19 cellular contexts compared by ENCODE assay signal in the genomic region with DNA sequence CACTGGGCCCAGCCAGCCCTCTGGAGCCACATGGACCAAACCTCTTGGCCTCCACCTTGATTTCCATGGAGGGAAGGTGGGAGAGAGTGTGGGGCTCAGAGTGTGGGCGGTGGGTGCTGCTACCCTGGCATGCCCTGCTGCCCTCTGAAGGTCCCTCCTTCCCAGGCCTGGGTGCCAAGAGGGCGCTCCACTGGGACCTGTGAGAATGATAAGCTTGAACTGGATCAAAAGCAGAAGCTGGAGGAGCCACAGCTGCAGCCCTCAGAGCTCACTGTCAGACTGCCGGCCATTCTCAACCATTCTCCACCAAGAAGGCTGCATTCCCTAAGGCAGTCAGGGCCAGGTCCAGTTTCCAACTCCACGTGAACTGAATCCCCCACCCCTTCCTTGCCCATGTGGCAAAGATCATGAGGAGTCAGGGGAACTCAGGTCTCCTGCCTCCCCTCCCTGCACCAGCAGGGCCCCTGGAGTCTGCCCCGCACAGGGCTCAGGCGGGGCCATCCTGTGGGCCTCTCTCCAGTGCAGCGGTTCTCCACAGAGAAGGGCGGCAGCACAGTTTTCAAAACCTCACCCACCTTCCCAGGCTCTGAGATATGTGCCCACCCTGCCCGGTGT. TPM values are rescaled to one million over a fixed set of nuclear protein-coding genes. Genes with fewer than 3 reads are reported as not detected.
A peak's percentile ranks its signal among the peaks of the same experiment; 100 is the strongest.
DNase-seq lines count a peak whose midpoint lies in the region; ATAC-seq and TF ChIP-seq lines count a peak whose summit lies in the region.
"Had no signal": no experiment of that assay in that cellular context is flagged by ENCODE, and none has a peak within 500 bp of the region (broad histone marks: within the 10 kb centered on the region; RNA-seq: fewer than 3 reads in every experiment).

No MANE protein-coding gene starts in this region.

- peak overlapping the region; percentile 33 for H3K27ac Mint-ChIP-seq in glutamatergic neuron (ENCODE audit: unreplicated experiment)
- H3K27ac Mint-ChIP-seq in CD4-positive, alpha-beta T cell: no peak overlapping the region
- H3K27ac Mint-ChIP-seq in CD4-positive, alpha-beta memory T cell: no peak overlapping the region
- H3K27ac Mint-ChIP-seq: activated naive CD4-positive, alpha-beta T cell treated with anti-CD3 and anti-CD28 coated beads, Interleukin-2, amount 10 ng/mL, durations not matched to agents 7 days and 5 days; B cell; T-cell had no signal

- H3K9me3 ChIP-seq in adipocyte (ENCODE audit: control insufficient read depth, low read length): no peaks in the 10 kb centered on the region
- H3K9me3 ChIP-seq in neuronal stem cell (replicated peaks in 1 of 2; ENCODE audit: control insufficient read depth in 2 of 2, insufficient read depth in 1 of 2, low read depth in 1 of 2, low read length in 2 of 2): no peaks in the 10 kb centered on the region
- H3K9me3 ChIP-seq in thyroid gland: no peaks in the 10 kb centered on the region
- no peaks in the 10 kb centered on the region for H3K9me3 ChIP-seq in CD4-positive, alpha-beta T cell (ENCODE audit: control insufficient read depth, low read length)
- no peaks in the 10 kb centered on the region for H3K9me3 ChIP-seq in CD4-positive, alpha-beta memory T cell (ENCODE audit: control insufficient read depth in 1 of 2, low read length in 2 of 2)

- H3K4me2 ChIP-seq in neuronal stem cell (ENCODE audit: insufficient read depth, low read length, poor library complexity, severe bottlenecking): no peak overlapping the region

- H3K27me3 Mint-ChIP-seq in glutamatergic neuron (ENCODE audit: unreplicated experiment): peaks cover 4% of the 10 kb centered on the region
- H3K27me3 Mint-ChIP-seq in CD4-positive, alpha-beta T cell: no peaks in the 10 kb centered on the region
- peaks cover 0 to 9% of the 10 kb centered on the region in 2 donors for H3K27me3 Mint-ChIP-seq in CD4-positive, alpha-beta memory T cell

- intact Hi-C loops in thyroid gland (cut with DNase I): no loop called here
- intact Hi-C loops in CD4-positive, alpha-beta T cell (cut with DNase I, micrococcal nuclease): no loop called here
- intact Hi-C loops in CD4-positive, alpha-beta memory T cell (cut with micrococcal nuclease): no loop called here

- H2BK5ac ChIP-seq in neuronal stem cell (ENCODE audit: low read length): no peak overlapping the region

- no peaks in the 10 kb centered on the region for H3K79me1 ChIP-seq in neuronal stem cell (ENCODE audit: low read depth, low read length)

- H3K14ac ChIP-seq in neuronal stem cell (ENCODE audit: low read length): no peak overlapping the region

- peaks cover 9% of the 10 kb centered on the region for H3K9me3 Mint-ChIP-seq in glutamatergic neuron (ENCODE audit: unreplicated experiment)
- no peaks in the 10 kb centered on the region for H3K9me3 Mint-ChIP-seq in CD4-positive, alpha-beta T cell
- no peaks in the 10 kb centered on the region for H3K9me3 Mint-ChIP-seq in CD4-positive, alpha-beta memory T cell
- H3K9me3 Mint-ChIP-seq: activated naive CD4-positive, alpha-beta T cell treated with anti-CD3 and anti-CD28 coated beads, Interleukin-2, amount 10 ng/mL, durations not matched to agents 7 days and 5 days; T-cell had no signal

- H3K18ac ChIP-seq in neuronal stem cell (ENCODE audit: low read length): no peak overlapping the region

- H4K8ac ChIP-seq in neuronal stem cell (ENCODE audit: low read depth, low read length): no peak overlapping the region

- H2AFZ ChIP-seq in neuronal stem cell (ENCODE audit: low read length): no peak overlapping the region

- DNase-seq in adipocyte (ENCODE audit: low read depth) (no peak), glutamatergic neuron (no peak), neuronal stem cell (ENCODE audit: low spot score) (no peak), thyroid gland (no peak), SHP77 treated with DMSO at 0.1 percent for 48 hours (lab: John Stamatoyannopoulos, UW) (no peak)
- DNase-seq in CD4-positive, alpha-beta T cell: no peak
- DNase-seq in CD4-positive, alpha-beta memory T cell: no peak
- DNase-seq: activated CD8-positive, alpha-beta memory T cell treated with anti-CD3 and anti-CD28 coated beads, Interleukin-2, amount 50 U/mL, for 4 hours; activated naive CD4-positive, alpha-beta T cell treated with anti-CD3 and anti-CD28 coated beads, Interleukin-2, amount 10 ng/mL, durations not matched to agents 7 days and 5 days; DMS79; NCI-H2029; NCI-H526 treated with DMSO at 0.1 percent for 48 hours; stimulated activated CD4-positive, alpha-beta T cell treated with anti-CD3 and anti-CD28 coated beads, Interleukin-4, amount 100 ng/mL, for 24 hours; T-cell had no signal

- CTCF ChIA-PET in CD4-positive, alpha-beta T cell (lab: Charles Lee): no interaction called here
- CTCF ChIA-PET in CD4-positive, alpha-beta memory T cell (lab: Charles Lee; ENCODE audit: partially characterized antibody): no interaction called here

- no peak for TF ChIP-seq CTCF in glutamatergic neuron (IDR thresholded peaks at IDR 0.05; ENCODE audit: partially characterized antibody, unreplicated experiment)
- no peak for TF ChIP-seq CTCF in thyroid gland (IDR thresholded peaks at IDR 0.05)
- no peak for TF ChIP-seq CTCF in CD4-positive, alpha-beta T cell (IDR thresholded peaks at IDR 0.05)

- WGBS in neuronal stem cell (ENCODE audit: extremely low coverage in 2 of 2, insufficient read length in 2 of 2, insufficient replicate concordance in 1 of 2), 2 donors: no CpG with 5 or more reads among the region's 9 CpGs
- WGBS in thyroid gland, 2 donors: 79 to 82% methylated on average over 5 to 9 of the region's 9 CpGs

- H2BK12ac ChIP-seq in neuronal stem cell (ENCODE audit: low read length): no peak overlapping the region

- no peak for ATAC-seq in HG03196 (IDR thresholded peaks at IDR 0.05; ENCODE audit: unreplicated experiment)
- no peak for ATAC-seq in CD4-positive, alpha-beta T cell (ENCODE audit: poor library complexity)
- ATAC-seq: activated CD4-positive, CD25-positive, alpha-beta regulatory T cell treated with anti-CD3 and anti-CD28 coated beads, Interleukin-2, amount 50 U/mL, for 24 hours; T-cell had no signal

- H3K4ac ChIP-seq in neuronal stem cell (ENCODE audit: low read length): no peak overlapping the region

- H4K91ac ChIP-seq in neuronal stem cell (ENCODE audit: low read depth, low read length, poor library complexity): no peak overlapping the region

- H2AK5ac ChIP-seq in neuronal stem cell (ENCODE audit: low read depth, low read length): peak overlapping the region; percentile 35

- H3K27me3 ChIP-seq in adipocyte (replicated peaks; ENCODE audit: control insufficient read depth, insufficient read depth, low read length) (no peaks in the 10 kb centered on the region), neuronal stem cell (ENCODE audit: control insufficient read depth in 3 of 3, insufficient read depth in 3 of 3, low read depth in 1 of 3, low read length in 3 of 3) (peaks cover 0 to 59% (median 2%) of the 10 kb centered on the region in 3 experiments), thyroid gland (no peaks in the 10 kb centered on the region)
- no peaks in the 10 kb centered on the region for H3K27me3 ChIP-seq in CD4-positive, alpha-beta T cell (ENCODE audit: control insufficient read depth, insufficient read depth, low read length)
- H3K27me3 ChIP-seq in CD4-positive, alpha-beta memory T cell (ENCODE audit: insufficient read depth, low read length): no peaks in the 10 kb centered on the region

- H3K4me1 ChIP-seq in adipocyte (ENCODE audit: control insufficient read depth, insufficient read depth, low read length) (peaks cover 57% of the 10 kb centered on the region), neuronal stem cell (ENCODE audit: control insufficient read depth in 2 of 2, insufficient read depth in 1 of 2, low read depth in 1 of 2, low read length in 2 of 2) (peaks cover 12 to 17% of the 10 kb centered on the region in 2 donors), thyroid gland (peaks cover 0 to 15% of the 10 kb centered on the region in 2 donors)
- H3K4me1 ChIP-seq in CD4-positive, alpha-beta memory T cell (ENCODE audit: insufficient read depth, low read length): no peaks in the 10 kb centered on the region

- H3K4me3 Mint-ChIP-seq in glutamatergic neuron (ENCODE audit: unreplicated experiment): no peak overlapping the region
- H3K4me3 Mint-ChIP-seq in CD4-positive, alpha-beta T cell: no peak overlapping the region
- no peak overlapping the region for H3K4me3 Mint-ChIP-seq in CD4-positive, alpha-beta memory T cell
- H3K4me3 Mint-ChIP-seq: activated naive CD4-positive, alpha-beta T cell treated with anti-CD3 and anti-CD28 coated beads, Interleukin-2, amount 10 ng/mL, durations not matched to agents 7 days and 5 days; B cell; T-cell had no signal

- peaks cover 29% of the 10 kb centered on the region for H3K4me1 Mint-ChIP-seq in glutamatergic neuron (ENCODE audit: low read depth, unreplicated experiment)
- H3K4me1 Mint-ChIP-seq in CD4-positive, alpha-beta T cell (ENCODE audit: low read depth): no peaks in the 10 kb centered on the region
- H3K4me1 Mint-ChIP-seq in CD4-positive, alpha-beta memory T cell: no peaks in the 10 kb centered on the region
- H3K4me1 Mint-ChIP-seq: activated naive CD4-positive, alpha-beta T cell treated with anti-CD3 and anti-CD28 coated beads, Interleukin-2, amount 10 ng/mL, durations not matched to agents 7 days and 5 days; B cell; T-cell had no signal

- no peak overlapping the region for H2BK15ac ChIP-seq in neuronal stem cell (ENCODE audit: low read length)

- TF ChIP-seq POLR2A in thyroid gland (IDR thresholded peaks at IDR 0.05): no peak

- H3K4me3 ChIP-seq in adipocyte (ENCODE audit: low read length) (peak overlapping the region; percentile 18), neuronal stem cell (ENCODE audit: low read length in 2 of 2) (no peak overlapping the region), thyroid gland (replicated peaks in 1 of 3) (no peak overlapping the region)
- no peak overlapping the region for H3K4me3 ChIP-seq in CD4-positive, alpha-beta memory T cell (ENCODE audit: low read length in 2 of 2)

- no peak overlapping the region for H2BK120ac ChIP-seq in neuronal stem cell (ENCODE audit: low read depth, low read length)

- no peak overlapping the region for H3K23ac ChIP-seq in neuronal stem cell (ENCODE audit: low read depth, low read length, poor library complexity)

- H3K36me3 ChIP-seq in adipocyte (ENCODE audit: control insufficient read depth, insufficient read depth, low read length, severe bottlenecking) (no peaks in the 10 kb centered on the region), neuronal stem cell (replicated peaks in 1 of 2; ENCODE audit: control insufficient read depth in 2 of 2, insufficient read depth in 2 of 2, low read length in 2 of 2) (no peaks in the 10 kb centered on the region), thyroid gland (no peaks in the 10 kb centered on the region)
- no peaks in the 10 kb centered on the region for H3K36me3 ChIP-seq in CD4-positive, alpha-beta memory T cell (ENCODE audit: insufficient read depth, low read length)

- H3K9ac ChIP-seq in adipocyte (ENCODE audit: low read length): peak overlapping the region; percentile 88
- H3K9ac ChIP-seq in neuronal stem cell (ENCODE audit: low read depth, low read length, poor library complexity): no peak overlapping the region

- no peaks in the 10 kb centered on the region for H3K36me3 Mint-ChIP-seq in glutamatergic neuron (ENCODE audit: unreplicated experiment)
- no peaks in the 10 kb centered on the region for H3K36me3 Mint-ChIP-seq in CD4-positive, alpha-beta T cell (ENCODE audit: low read depth)
- H3K36me3 Mint-ChIP-seq in CD4-positive, alpha-beta memory T cell: no peaks in the 10 kb centered on the region
- H3K36me3 Mint-ChIP-seq: activated naive CD4-positive, alpha-beta T cell treated with anti-CD3 and anti-CD28 coated beads, Interleukin-2, amount 10 ng/mL, durations not matched to agents 7 days and 5 days; T-cell had no signal

- POLR2A ChIA-PET in CD4-positive, alpha-beta T cell (lab: Charles Lee): no interaction called here
- POLR2A ChIA-PET in CD4-positive, alpha-beta memory T cell (lab: Charles Lee; ENCODE audit: partially characterized antibody): no interaction called here

- no peak overlapping the region for H3K27ac ChIP-seq in neuronal stem cell (replicated peaks; ENCODE audit: low read length)
- peak overlapping the region in 2 of 3 donors; percentile 63 to 68 for H3K27ac ChIP-seq in thyroid gland
- H3K27ac ChIP-seq in CD4-positive, alpha-beta T cell (ENCODE audit: low read depth, low read length): no peak overlapping the region
- no peak overlapping the region for H3K27ac ChIP-seq in CD4-positive, alpha-beta memory T cell (ENCODE audit: low read depth, low read length)

RNA-seq across cellular contexts. Expression of a gene that starts 19.5 kb away (rescaled TPM):
- total RNA-seq in glutamatergic neuron (ENCODE audit: unreplicated experiment): not detected
- polyA plus RNA-seq in neuronal stem cell (2013, experiment 1 of 2): not detected
- polyA plus RNA-seq in neuronal stem cell (2013, experiment 2 of 2): not detected
- total RNA-seq in thyroid gland: under 1 TPM in 3 of 4 donors, not detected in 1; 0.13 to 0.33 (median 0.20) TPM
- not detected for total RNA-seq in CD4-positive, alpha-beta T cell
- not detected for total RNA-seq in CD4-positive, alpha-beta memory T cell
- not detected for polyA plus RNA-seq in CD4-positive, alpha-beta memory T cell
- total RNA-seq: B cell, bronchial epithelial cell, frontal cortex had no signal

Comparison
In these comparisons a context has a peak if more than half of its experiments do, and no peak if none do; other contexts are left out.
1. H3K27ac ChIP-seq: peak in thyroid gland (2 of 3); none in neuronal stem cell (single experiment), CD4-positive, alpha-beta T cell (single experiment) and CD4-positive, alpha-beta memory T cell (single experiment).